ENCODE assay signal across 8 cellular contexts in the genomic region with DNA sequence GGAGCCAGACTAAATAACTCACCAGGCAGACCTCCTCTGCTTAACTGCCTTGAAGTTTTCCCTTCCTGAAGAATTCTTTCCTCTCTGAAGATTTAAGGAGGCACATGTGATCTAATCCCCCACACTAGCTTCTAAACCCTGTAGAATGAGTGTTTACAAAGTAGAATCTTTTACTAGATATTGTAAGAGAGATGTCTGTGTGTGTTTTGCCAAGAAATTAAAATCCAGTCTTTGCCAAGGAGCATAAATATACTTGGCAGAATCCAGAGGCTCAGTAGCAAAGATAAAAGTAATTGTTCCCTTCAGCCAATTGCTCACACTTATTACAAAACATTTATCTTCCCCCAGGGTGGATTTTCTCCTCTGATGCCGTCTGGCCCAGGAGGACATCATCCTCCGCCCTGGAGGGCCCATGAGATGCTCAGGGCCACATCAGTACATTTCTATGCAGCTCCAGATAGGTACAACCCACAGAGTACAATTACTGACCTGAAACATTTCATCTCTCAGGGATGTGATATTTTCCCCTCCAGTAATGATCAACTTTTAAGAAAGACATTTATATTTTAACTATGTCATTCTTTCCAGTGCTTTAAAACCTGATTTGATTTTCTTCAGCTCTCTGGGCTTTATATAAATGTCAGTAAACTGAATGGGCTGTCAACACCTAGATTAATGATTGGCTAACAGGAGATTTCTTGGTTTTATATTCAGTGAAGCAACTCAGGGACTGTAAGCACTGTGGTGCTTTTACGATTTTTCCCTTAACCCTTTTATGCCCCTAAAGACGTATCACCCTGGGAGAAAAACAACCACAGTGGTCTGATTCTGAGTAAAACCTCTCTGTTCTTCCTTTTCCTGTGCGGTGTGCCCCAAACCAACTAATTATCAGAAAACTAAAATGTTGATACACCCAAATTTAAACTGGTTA. TPM values are rescaled to one million over a fixed set of nuclear protein-coding genes. Genes with fewer than 3 reads are reported as not detected.
DNase-seq lines count a peak whose midpoint lies in the region; ATAC-seq and TF ChIP-seq lines count a peak whose summit lies in the region.

No MANE protein-coding gene starts in this region.

- H4K91ac ChIP-seq in mesenchymal stem cell (ENCODE audit: low read length) = no peak overlapping the region

- peak overlapping the region; percentile 68 for H3K4me3 Mint-ChIP-seq in activated T-helper 17 cell treated with anti-CD3 and anti-CD28 coated beads, Interleukin-2, amount 50 U/mL, for 72 hours

- H2BK12ac ChIP-seq in mesenchymal stem cell (ENCODE audit: low read length in 2 of 2) = peak overlapping the region; percentile 83 to 99

- peak overlapping the region; percentile 85 for H2BK120ac ChIP-seq in mesenchymal stem cell (ENCODE audit: low read depth, low read length)

- WGBS in mesenchymal stem cell = 28% methylated on average over 5 of the region's 5 CpGs

- H3K27ac ChIP-seq in mesenchymal stem cell (ENCODE audit: low read length, poor library complexity, severe bottlenecking) (peak overlapping the region; percentile 91), SJCRH30 (no peak overlapping the region)

- H3K79me1 ChIP-seq in mesenchymal stem cell (replicated peaks; ENCODE audit: low read length, poor library complexity, severe bottlenecking) = no peaks in the 10 kb centered on the region

- POLR2A ChIA-PET in GM10248 (lab: Yijun Ruan, JAX) = no interaction called here

- H2BK5ac ChIP-seq in mesenchymal stem cell (ENCODE audit: low read depth, low read length, poor library complexity, severe bottlenecking) = peak overlapping the region; percentile 83

- ATAC-seq in HG03064 (IDR thresholded peaks at IDR 0.05; ENCODE audit: low read depth, unreplicated experiment) = peak; percentile 68
- ATAC-seq in activated T-helper 17 cell treated with anti-CD3 and anti-CD28 coated beads, Interleukin-2, amount 50 U/mL, for 72 hours (replicated peaks) = peak; percentile 89

- H3K9me3 ChIP-seq in mesenchymal stem cell (ENCODE audit: control insufficient read depth, low read length) (peaks cover 5% of the 10 kb centered on the region), SJCRH30 (replicated peaks) (peaks cover 6% of the 10 kb centered on the region; the same call in 1 of the 2 replicates)

- H3K36me3 ChIP-seq in mesenchymal stem cell (ENCODE audit: control insufficient read depth in 1 of 2, insufficient read depth in 2 of 2, low read depth in 1 of 2, low read length in 2 of 2) = no peaks in the 10 kb centered on the region
- H3K36me3 ChIP-seq in SJCRH30 = no peaks in the 10 kb centered on the region

- peaks cover 3% of the 10 kb centered on the region for H3K9me3 Mint-ChIP-seq in activated T-helper 17 cell treated with anti-CD3 and anti-CD28 coated beads, Interleukin-2, amount 50 U/mL, for 72 hours

- TF ChIP-seq CTCF in GM10248 (IDR thresholded peaks at IDR 0.05; ENCODE audit: control extremely low read depth, extremely low read depth, low read depth, missing control alignments) = no peak

- H3K27me3 ChIP-seq in mesenchymal stem cell (ENCODE audit: control insufficient read depth in 1 of 2, insufficient read depth in 1 of 2, low read length in 2 of 2) = no peaks in the 10 kb centered on the region
- no peaks in the 10 kb centered on the region for H3K27me3 ChIP-seq in SJCRH30

- H3K14ac ChIP-seq in mesenchymal stem cell (ENCODE audit: low read length in 2 of 2) = no peak overlapping the region

- H4K8ac ChIP-seq in mesenchymal stem cell (ENCODE audit: low read length) = peak overlapping the region; percentile 71

- H2AFZ ChIP-seq in mesenchymal stem cell (ENCODE audit: low read depth, low read length) = no peak overlapping the region

- no peak overlapping the region for H2AK5ac ChIP-seq in mesenchymal stem cell (ENCODE audit: low read length, severe bottlenecking)

- no peak overlapping the region for H2BK15ac ChIP-seq in mesenchymal stem cell (ENCODE audit: low read depth, poor library complexity, severe bottlenecking)

- H3K4ac ChIP-seq in mesenchymal stem cell (ENCODE audit: low read depth in 1 of 2, low read length in 2 of 2) = peak overlapping the region; percentile 35 to 75

- H3K36me3 Mint-ChIP-seq in activated T-helper 17 cell treated with anti-CD3 and anti-CD28 coated beads, Interleukin-2, amount 50 U/mL, for 72 hours (ENCODE audit: low read depth) = no peaks in the 10 kb centered on the region

- DNase-seq in activated T-cell treated with anti-CD3 and anti-CD28 coated beads for 24 hours (ENCODE audit: low read depth) (peak; percentile 24), activated T-cell treated with anti-CD3 and anti-CD28 coated beads for 4 hours (no peak), mesenchymal stem cell (peak; percentile 73), GM10248 (ENCODE audit: extremely low spot score) (no peak), SJCRH30 (no peak), COLO668 (lab: John Stamatoyannopoulos, UW; ENCODE audit: unreplicated experiment) (no peak)

- CTCF ChIA-PET in GM10248 (lab: Yijun Ruan, JAX) = interaction anchor here (1.0 kb wide), 1 partner anchor 9 kb away, joined by 3 read pairs; no protein-coding TSS in a partner anchor

- no peak overlapping the region for H3K23ac ChIP-seq in mesenchymal stem cell (ENCODE audit: low read length in 2 of 2)

- H3K4me3 ChIP-seq in mesenchymal stem cell (ENCODE audit: insufficient read depth in 1 of 2, low read depth in 1 of 2, low read length in 2 of 2) (no peak overlapping the region), SJCRH30 (no peak overlapping the region)

- H3K4me1 ChIP-seq in mesenchymal stem cell (ENCODE audit: control insufficient read depth, insufficient read depth, low read depth, low read length) (peaks cover 10% of the 10 kb centered on the region), SJCRH30 (peaks cover 66% of the 10 kb centered on the region)

- H3K4me2 ChIP-seq in mesenchymal stem cell (ENCODE audit: low read length, poor library complexity, severe bottlenecking) = no peak overlapping the region

- peak overlapping the region; percentile 60 to 81 for H3K18ac ChIP-seq in mesenchymal stem cell (ENCODE audit: low read depth in 1 of 2, low read length in 2 of 2)

- peak overlapping the region; percentile 68 for H3K9ac ChIP-seq in mesenchymal stem cell (ENCODE audit: low read length)

- peak overlapping the region; percentile 42 for H3K27ac Mint-ChIP-seq in activated T-helper 17 cell treated with anti-CD3 and anti-CD28 coated beads, Interleukin-2, amount 50 U/mL, for 72 hours

- H3K27me3 Mint-ChIP-seq in activated T-helper 17 cell treated with anti-CD3 and anti-CD28 coated beads, Interleukin-2, amount 50 U/mL, for 72 hours = no peaks in the 10 kb centered on the region

- peaks cover 45% of the 10 kb centered on the region for H3K4me1 Mint-ChIP-seq in activated T-helper 17 cell treated with anti-CD3 and anti-CD28 coated beads, Interleukin-2, amount 50 U/mL, for 72 hours

RNA-seq across cellular contexts. Expression of a gene that starts 37.7 kb away (rescaled TPM):
- total RNA-seq in activated T-helper 17 cell treated with anti-CD3 and anti-CD28 coated beads, Interleukin-2, amount 50 U/mL, for 72 hours = 10 to 100 TPM in 1 of 2 donors, 1 to 10 TPM in 1; 8.3 to 10.3 TPM
- polyA plus RNA-seq in mesenchymal stem cell (2013, experiment 1 of 2) = 17.5 TPM
- polyA plus RNA-seq in mesenchymal stem cell (2013, experiment 2 of 2) = 17.8 TPM
- 0.36 and 0.43 TPM in 2 replicates for total RNA-seq in SJCRH30 (2014; rRNA removed; shearing (Covaris generic))

Comparison
In these comparisons a context has a peak if more than half of its experiments do, and no peak if none do; other contexts are left out.
1. DNase-seq: peak in activated T-cell treated with anti-CD3 and anti-CD28 coated beads for 24 hours (single experiment) and mesenchymal stem cell (single experiment); none in activated T-cell treated with anti-CD3 and anti-CD28 coated beads for 4 hours (single experiment), GM10248 (single experiment), SJCRH30 (0 of 2) and COLO668 (single experiment).